In genomic region chr12:57191410-57191809, GRCh38 we compare ENCODE assay signal across 1 cellular context.
A peak's percentile ranks its signal among the peaks of the same experiment; 100 is the strongest.
TF ChIP-seq lines count a peak whose summit lies in the region.

No MANE protein-coding gene starts in this region.

TF ChIP-seq in K562, 482 proteins besides CTCF, POLR2A, EP300 and RAD21:
- TF ChIP-seq PHF20 (IDR thresholded peaks at IDR 0.05; ENCODE audit: partially characterized antibody) (peak; percentile 47), HIVEP1 (CRISPR knock-in tag; IDR thresholded peaks at IDR 0.05) (no peak), TFAP4 (CRISPR knock-in tag; IDR thresholded peaks at IDR 0.05; ENCODE audit: borderline replicate concordance) (0 out of 2 replicates have a peak, but pooled peaks have one; percentile 43), CCAR2 (IDR thresholded peaks at IDR 0.05; ENCODE audit: low read depth, low read length) (no peak)
